1 cellular context compared by ENCODE assay signal in the genomic region with DNA sequence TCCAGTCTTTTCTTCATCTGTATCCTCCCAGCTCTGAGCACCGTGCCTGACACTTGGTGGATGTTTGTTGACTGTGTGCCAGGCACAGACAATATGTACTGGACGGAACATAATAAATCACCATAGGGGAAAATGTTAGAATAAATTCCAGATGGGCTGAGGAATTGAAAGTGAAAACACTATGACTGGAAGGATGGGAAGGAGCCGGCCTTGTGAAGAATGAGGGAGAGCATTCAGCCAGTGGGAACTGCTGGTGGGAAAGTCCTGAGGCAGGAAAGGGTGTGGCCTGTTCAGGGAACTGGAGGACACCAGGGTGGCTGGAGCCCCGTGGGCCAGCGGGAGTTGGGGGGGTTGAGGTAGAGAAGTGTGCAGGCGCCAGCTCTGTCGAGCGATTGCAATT.
TF ChIP-seq lines count a peak whose summit lies in the region.

No MANE protein-coding gene starts in this region.

TF ChIP-seq in SK-N-SH treated with all-trans-retinoic acid at 6 μM for 48 hours, 23 proteins besides CTCF, POLR2A, EP300 and RAD21 (continued from another document):
- TF ChIP-seq ESRRG (CRISPR knock-in tag; IDR thresholded peaks at IDR 0.05) (no peak), ARNTL (CRISPR knock-in tag; IDR thresholded peaks at IDR 0.05; ENCODE audit: borderline replicate concordance, low read depth) (no peak), GLIS3 (CRISPR knock-in tag; IDR thresholded peaks at IDR 0.05) (no peak), ZFP30 (CRISPR knock-in tag; IDR thresholded peaks at IDR 0.05) (no peak), RARB (CRISPR knock-in tag; IDR thresholded peaks at IDR 0.05) (no peak)
- TF ChIP-seq, protein P1, sequence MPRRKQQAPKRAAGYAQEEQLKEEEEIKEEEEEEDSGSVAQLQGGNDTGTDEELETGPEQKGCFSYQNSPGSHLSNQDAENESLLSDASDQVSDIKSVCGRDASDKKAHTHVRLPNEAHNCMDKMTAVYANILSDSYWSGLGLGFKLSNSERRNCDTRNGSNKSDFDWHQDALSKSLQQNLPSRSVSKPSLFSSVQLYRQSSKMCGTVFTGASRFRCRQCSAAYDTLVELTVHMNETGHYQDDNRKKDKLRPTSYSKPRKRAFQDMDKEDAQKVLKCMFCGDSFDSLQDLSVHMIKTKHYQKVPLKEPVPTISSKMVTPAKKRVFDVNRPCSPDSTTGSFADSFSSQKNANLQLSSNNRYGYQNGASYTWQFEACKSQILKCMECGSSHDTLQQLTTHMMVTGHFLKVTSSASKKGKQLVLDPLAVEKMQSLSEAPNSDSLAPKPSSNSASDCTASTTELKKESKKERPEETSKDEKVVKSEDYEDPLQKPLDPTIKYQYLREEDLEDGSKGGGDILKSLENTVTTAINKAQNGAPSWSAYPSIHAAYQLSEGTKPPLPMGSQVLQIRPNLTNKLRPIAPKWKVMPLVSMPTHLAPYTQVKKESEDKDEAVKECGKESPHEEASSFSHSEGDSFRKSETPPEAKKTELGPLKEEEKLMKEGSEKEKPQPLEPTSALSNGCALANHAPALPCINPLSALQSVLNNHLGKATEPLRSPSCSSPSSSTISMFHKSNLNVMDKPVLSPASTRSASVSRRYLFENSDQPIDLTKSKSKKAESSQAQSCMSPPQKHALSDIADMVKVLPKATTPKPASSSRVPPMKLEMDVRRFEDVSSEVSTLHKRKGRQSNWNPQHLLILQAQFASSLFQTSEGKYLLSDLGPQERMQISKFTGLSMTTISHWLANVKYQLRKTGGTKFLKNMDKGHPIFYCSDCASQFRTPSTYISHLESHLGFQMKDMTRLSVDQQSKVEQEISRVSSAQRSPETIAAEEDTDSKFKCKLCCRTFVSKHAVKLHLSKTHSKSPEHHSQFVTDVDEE (CRISPR knock-in tag; IDR thresholded peaks at IDR 0.05) = no peak
- TF ChIP-seq, protein P2, sequence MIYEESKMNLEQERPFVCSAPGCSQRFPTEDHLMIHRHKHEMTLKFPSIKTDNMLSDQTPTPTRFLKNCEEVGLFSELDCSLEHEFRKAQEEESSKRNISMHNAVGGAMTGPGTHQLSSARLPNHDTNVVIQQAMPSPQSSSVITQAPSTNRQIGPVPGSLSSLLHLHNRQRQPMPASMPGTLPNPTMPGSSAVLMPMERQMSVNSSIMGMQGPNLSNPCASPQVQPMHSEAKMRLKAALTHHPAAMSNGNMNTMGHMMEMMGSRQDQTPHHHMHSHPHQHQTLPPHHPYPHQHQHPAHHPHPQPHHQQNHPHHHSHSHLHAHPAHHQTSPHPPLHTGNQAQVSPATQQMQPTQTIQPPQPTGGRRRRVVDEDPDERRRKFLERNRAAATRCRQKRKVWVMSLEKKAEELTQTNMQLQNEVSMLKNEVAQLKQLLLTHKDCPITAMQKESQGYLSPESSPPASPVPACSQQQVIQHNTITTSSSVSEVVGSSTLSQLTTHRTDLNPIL (CRISPR knock-in tag; IDR thresholded peaks at IDR 0.05; ENCODE audit: low read depth) = no peak
